In genomic region chr4:132767901-132768300, GRCh38 we compare ENCODE assay signal across 35 cellular contexts.
"Had no signal": no experiment of that assay in that cellular context is flagged by ENCODE, and none has a peak within 500 bp of the region (broad histone marks: within the 10 kb centered on the region; RNA-seq: fewer than 3 reads in every experiment).

No MANE protein-coding gene starts in this region.

- H3K27ac ChIP-seq: ascending aorta, cardiac muscle cell, Peyer's patch, WERI-Rb-1 had no signal

- H3K4me1 Mint-ChIP-seq: activated CD4-positive, alpha-beta T cell treated with anti-CD3 and anti-CD28 coated beads, Interleukin-2, amount 10 ng/mL, durations not matched to agents 24 days and 14 days; activated naive CD8-positive, alpha-beta T cell treated with anti-CD3 and anti-CD28 coated beads for 36 hours; activated T-helper 17 cell treated with anti-CD3 and anti-CD28 coated beads, Interleukin-2, amount 50 U/mL, for 72 hours; central memory CD8-positive, alpha-beta T cell had no signal

- H3K9me3 ChIP-seq: ascending aorta, Peyer's patch had no signal

- H3K4me3 ChIP-seq: ascending aorta, cardiac muscle cell, Peyer's patch had no signal

- H3K36me3 Mint-ChIP-seq: activated naive CD8-positive, alpha-beta T cell treated with anti-CD3 and anti-CD28 coated beads for 36 hours had no signal

- H3K4me1 ChIP-seq: ascending aorta, Peyer's patch had no signal

- H3K9me3 Mint-ChIP-seq: activated CD4-positive, alpha-beta T cell treated with anti-CD3 and anti-CD28 coated beads, Interleukin-2, amount 10 ng/mL, durations not matched to agents 24 days and 14 days had no signal

- H3K27me3 Mint-ChIP-seq: activated CD4-positive, alpha-beta T cell treated with anti-CD3 and anti-CD28 coated beads, Interleukin-2, amount 10 ng/mL, durations not matched to agents 24 days and 14 days; activated CD8-positive, alpha-beta T cell treated with anti-CD3 and anti-CD28 coated beads for 36 hours; activated naive CD8-positive, alpha-beta T cell treated with anti-CD3 and anti-CD28 coated beads for 36 hours; activated T-helper 17 cell treated with anti-CD3 and anti-CD28 coated beads, Interleukin-2, amount 50 U/mL, for 72 hours; central memory CD8-positive, alpha-beta T cell had no signal

- H3K4me3 Mint-ChIP-seq: activated CD4-positive, alpha-beta T cell treated with anti-CD3 and anti-CD28 coated beads, Interleukin-2, amount 10 ng/mL, durations not matched to agents 24 days and 14 days; activated CD8-positive, alpha-beta T cell treated with anti-CD3 and anti-CD28 coated beads for 36 hours; activated naive CD8-positive, alpha-beta T cell treated with anti-CD3 and anti-CD28 coated beads for 36 hours; activated T-cell treated with anti-CD3 and anti-CD28 coated beads, Interleukin-2, amount 50 U/mL, for 72 hours; activated T-helper 17 cell treated with anti-CD3 and anti-CD28 coated beads, Interleukin-2, amount 50 U/mL, for 72 hours; central memory CD8-positive, alpha-beta T cell had no signal

- ATAC-seq: activated CD8-positive, alpha-beta T cell treated with anti-CD3 and anti-CD28 coated beads for 36 hours; activated T-cell treated with anti-CD3 and anti-CD28 coated beads, Interleukin-2, amount 50 U/mL, for 72 hours; activated T-helper 17 cell treated with anti-CD3 and anti-CD28 coated beads, Interleukin-2, amount 50 U/mL, for 72 hours; PC-3; Right ventricle myocardium inferior had no signal

- H3K27ac Mint-ChIP-seq: activated CD4-positive, alpha-beta T cell treated with anti-CD3 and anti-CD28 coated beads, Interleukin-2, amount 10 ng/mL, durations not matched to agents 24 days and 14 days; activated CD8-positive, alpha-beta T cell treated with anti-CD3 and anti-CD28 coated beads for 36 hours; activated naive CD8-positive, alpha-beta T cell treated with anti-CD3 and anti-CD28 coated beads for 36 hours; activated T-cell treated with anti-CD3 and anti-CD28 coated beads, Interleukin-2, amount 50 U/mL, for 72 hours; activated T-helper 17 cell treated with anti-CD3 and anti-CD28 coated beads, Interleukin-2, amount 50 U/mL, for 72 hours had no signal

- H3K36me3 ChIP-seq: ascending aorta, cardiac muscle cell, Peyer's patch, WERI-Rb-1 had no signal

- DNase-seq: activated CD4-positive, alpha-beta T cell treated with anti-CD3 and anti-CD28 coated beads, Interleukin-2, amount 10 ng/mL, durations not matched to agents 24 days and 14 days; activated CD4-positive, alpha-beta T cell treated with anti-CD3 and anti-CD28 coated beads, Interleukin-2, amount 50 U/mL, for 4 hours; activated CD4-positive, CD25-positive, alpha-beta regulatory T cell; activated CD8-positive, alpha-beta T cell treated with anti-CD3 and anti-CD28 coated beads for 36 hours; activated effector memory CD4-positive, alpha-beta T cell treated with anti-CD3 and anti-CD28 coated beads, Interleukin-2, amount 50 U/mL, for 16 hours; activated naive CD4-positive, alpha-beta T cell; activated naive CD4-positive, alpha-beta T cell treated with anti-CD3 and anti-CD28 coated beads, Interleukin-2, amount 50 U/mL, for 16 hours; activated naive CD8-positive, alpha-beta T cell treated with anti-CD3 and anti-CD28 coated beads for 36 hours; activated T-cell treated with anti-CD3 and anti-CD28 coated beads, Interleukin-2, amount 50 U/mL, for 1 hour; activated T-cell treated with anti-CD3 and anti-CD28 coated beads, Interleukin-2, amount 50 U/mL, for 72 hours; amygdala; NCI-H1105 treated with DMSO at 0.1 percent for 48 hours; NCI-H1436; NCI-H1694; NCI-H1930; NCI-H2171 treated with DMSO at 0.1 percent for 48 hours; NCI-H2227 treated with DMSO at 0.1 percent for 48 hours; NCI-H446 treated with DMSO at 0.1 percent for 48 hours; NCI-H524; NCI-H69; NCI-H82; PC-3; Peyer's patch; RPMI8226; SIG-M5; SW 1271; T-helper 1 cell; T-helper 2 cell; T-helper 9 cell; WERI-Rb-1 had no signal

- H3K27me3 ChIP-seq: ascending aorta, cardiac muscle cell, Peyer's patch had no signal
